Comparison of ENCODE assay signal across 23 cellular contexts in the genomic region with DNA sequence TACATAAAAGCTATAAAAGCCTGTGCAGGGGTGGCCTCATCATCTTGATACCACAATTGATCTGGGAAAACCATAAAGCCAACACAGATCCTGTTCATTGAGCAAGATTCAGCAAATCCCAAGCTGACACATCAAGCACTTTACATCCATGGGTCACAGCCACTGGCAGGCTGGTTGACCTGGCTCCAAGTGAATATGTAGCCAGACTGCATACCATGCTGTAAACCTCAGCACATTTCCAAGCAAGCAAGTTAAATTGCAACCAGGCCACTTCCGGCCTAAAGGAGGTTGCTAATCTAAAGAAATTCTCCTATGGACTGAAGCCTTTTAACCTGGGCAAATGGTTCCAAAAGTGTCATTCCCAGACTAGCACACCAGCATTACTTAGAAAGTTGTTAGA. TPM values are rescaled to one million over a fixed set of nuclear protein-coding genes. Genes with fewer than 3 reads are reported as not detected.
A peak's percentile ranks its signal among the peaks of the same experiment; 100 is the strongest.
DNase-seq lines count a peak whose midpoint lies in the region; ATAC-seq lines count a peak whose summit lies in the region.
"Had no signal": no experiment of that assay in that cellular context is flagged by ENCODE, and none has a peak within 500 bp of the region (broad histone marks: within the 10 kb centered on the region; RNA-seq: fewer than 3 reads in every experiment).

No MANE protein-coding gene starts in this region.

- no peaks in the 10 kb centered on the region for H3K27me3 ChIP-seq in trophoblast cell (ENCODE audit: insufficient read depth, low read length)
- H3K27me3 ChIP-seq: BE2C, testis had no signal

- no peak overlapping the region for H3K4ac ChIP-seq in trophoblast cell (ENCODE audit: low read depth, low read length)

- DNase-seq in HT1080 (ENCODE audit: low read depth) = peak; percentile 24
- DNase-seq in fibroblast of gingiva (ENCODE audit: low read depth) = peak; percentile 1
- peak; percentile 54 to 68 for DNase-seq in trophoblast cell
- DNase-seq in middle frontal gyrus (ENCODE audit: extremely low spot score, low spot score) = no peak
- no peak for DNase-seq in stimulated activated CD4-positive, alpha-beta T cell treated with anti-CD3 and anti-CD28 coated beads, Interleukin-2, amount 100 ng/mL, for 24 hours
- DNase-seq: activated CD4-positive, alpha-beta T cell treated with anti-CD3 and anti-CD28 coated beads for 1 hour; activated CD8-positive, alpha-beta memory T cell treated with anti-CD3 and anti-CD28 coated beads, Interleukin-2, amount 10 ng/mL, durations not matched to agents 7 days and 5 days; activated effector memory CD4-positive, alpha-beta T cell treated with Interleukin-2 at 50 U/mL for 16 hours; amniotic stem cell; BE2C; cerebellar nuclear complex; DMS79; endodermal cell; foreskin fibroblast; KG1; lower lobe of right lung; NCI-H1092; nephron progenitor cell; testis had no signal

- no CpG with 5 or more reads among the region's 1 CpG for WGBS in trophoblast cell (ENCODE audit: extremely low coverage, insufficient coverage, insufficient read length)

- H2BK5ac ChIP-seq in trophoblast cell (ENCODE audit: low read depth, low read length, poor library complexity) = no peak overlapping the region

- no peak overlapping the region for H2BK12ac ChIP-seq in trophoblast cell (ENCODE audit: low read length)

- no peaks in the 10 kb centered on the region for H3K79me1 ChIP-seq in trophoblast cell (ENCODE audit: low read length)

- no peaks in the 10 kb centered on the region for H3K36me3 ChIP-seq in trophoblast cell (ENCODE audit: control insufficient read depth in 1 of 2, insufficient read depth in 2 of 2, low read length in 2 of 2)
- H3K36me3 ChIP-seq: BE2C, lower lobe of right lung, prostate gland had no signal

- no peak overlapping the region for H2BK120ac ChIP-seq in trophoblast cell (ENCODE audit: insufficient read depth, low read length, poor library complexity)

- H3K14ac ChIP-seq in trophoblast cell (ENCODE audit: low read length) = no peak overlapping the region

- peaks cover 0 to 2% of the 10 kb centered on the region in 2 experiments for H3K4me1 ChIP-seq in trophoblast cell (ENCODE audit: control insufficient read depth in 1 of 2, insufficient read depth in 2 of 2, low read length in 2 of 2)
- H3K4me1 ChIP-seq: BE2C, lower lobe of right lung, prostate gland, testis had no signal

- no peak overlapping the region for H3K27ac ChIP-seq in trophoblast cell (ENCODE audit: low read depth, low read length)
- H3K27ac ChIP-seq: lower lobe of right lung, prostate gland, testis had no signal

- no peak overlapping the region for H3K18ac ChIP-seq in trophoblast cell (ENCODE audit: low read length)

- no peak overlapping the region for H3K4me3 ChIP-seq in trophoblast cell (ENCODE audit: low read depth, low read length)
- H3K4me3 ChIP-seq: lower lobe of right lung, prostate gland, testis had no signal

- H2AK5ac ChIP-seq in trophoblast cell (ENCODE audit: low read length) = no peak overlapping the region

- ATAC-seq in GM19452 (IDR thresholded peaks at IDR 0.05; ENCODE audit: unreplicated experiment) (peak; percentile 67), HG03097 (IDR thresholded peaks at IDR 0.05; ENCODE audit: low FRiP score, unreplicated experiment) (no peak)
- ATAC-seq: activated CD8-positive, alpha-beta memory T cell treated with anti-CD3 and anti-CD28 coated beads, Interleukin-2, amount 10 ng/mL, durations not matched to agents 7 days and 5 days; lower lobe of right lung; SK-N-SH treated with all-trans-retinoic acid at 6 μM for 48 hours had no signal

- H2AFZ ChIP-seq in trophoblast cell (ENCODE audit: insufficient read depth, low read length, poor library complexity) = no peak overlapping the region

- no peak overlapping the region for H3K23ac ChIP-seq in trophoblast cell (ENCODE audit: low read length)

- H3K9me3 ChIP-seq in trophoblast cell (ENCODE audit: insufficient read depth, low read depth, low read length) = no peaks in the 10 kb centered on the region
- H3K9me3 ChIP-seq: BE2C, lower lobe of right lung, prostate gland, testis had no signal

- no peak overlapping the region for H3K4me2 ChIP-seq in trophoblast cell (ENCODE audit: low read length)

- no peak overlapping the region for H4K91ac ChIP-seq in trophoblast cell (ENCODE audit: low read depth, low read length)

- H3K79me2 ChIP-seq in trophoblast cell (ENCODE audit: control insufficient read depth, insufficient read depth, low read length, poor library complexity) = no peaks in the 10 kb centered on the region

- no peak overlapping the region for H4K12ac ChIP-seq in trophoblast cell (ENCODE audit: low read depth, low read length)

- H3K9ac ChIP-seq in trophoblast cell (ENCODE audit: low read length) = no peak overlapping the region

- H4K8ac ChIP-seq in trophoblast cell (ENCODE audit: low read depth, low read length) = no peak overlapping the region

RNA-seq across cellular contexts. Expression of gene USP26, which starts 54.4 kb away (rescaled TPM):
- total RNA-seq in HT1080 (2014; rRNA removed; shearing (Covaris generic)) = 19.4 and 20.9 TPM in 2 replicates
- polyA plus RNA-seq in HT1080 (2015; cell fraction: cytosol; rRNA removed) = 23.4 and 24.5 TPM in 2 replicates
- polyA plus RNA-seq in HT1080 (2015; cell fraction: nucleus; rRNA removed) = 55.2 and 56.5 TPM in 2 replicates
- 0.01 TPM in 1 of 2 replicates, not detected in the other for polyA plus RNA-seq in trophoblast cell (2013)
- total RNA-seq: activated CD8-positive, alpha-beta memory T cell treated with anti-CD3 and anti-CD28 coated beads, Interleukin-2, amount 10 ng/mL, durations not matched to agents 7 days and 5 days; endodermal cell; lower lobe of right lung had no signal

Comparison
In these comparisons a context has a peak if more than half of its experiments do, and no peak if none do; other contexts are left out.
1. DNase-seq: peak in HT1080 (single experiment), fibroblast of gingiva (single experiment) and trophoblast cell (2 of 2); none in middle frontal gyrus (single experiment) and stimulated activated CD4-positive, alpha-beta T cell treated with anti-CD3 and anti-CD28 coated beads, Interleukin-2, amount 100 ng/mL, for 24 hours (0 of 2).